In the genomic region with DNA sequence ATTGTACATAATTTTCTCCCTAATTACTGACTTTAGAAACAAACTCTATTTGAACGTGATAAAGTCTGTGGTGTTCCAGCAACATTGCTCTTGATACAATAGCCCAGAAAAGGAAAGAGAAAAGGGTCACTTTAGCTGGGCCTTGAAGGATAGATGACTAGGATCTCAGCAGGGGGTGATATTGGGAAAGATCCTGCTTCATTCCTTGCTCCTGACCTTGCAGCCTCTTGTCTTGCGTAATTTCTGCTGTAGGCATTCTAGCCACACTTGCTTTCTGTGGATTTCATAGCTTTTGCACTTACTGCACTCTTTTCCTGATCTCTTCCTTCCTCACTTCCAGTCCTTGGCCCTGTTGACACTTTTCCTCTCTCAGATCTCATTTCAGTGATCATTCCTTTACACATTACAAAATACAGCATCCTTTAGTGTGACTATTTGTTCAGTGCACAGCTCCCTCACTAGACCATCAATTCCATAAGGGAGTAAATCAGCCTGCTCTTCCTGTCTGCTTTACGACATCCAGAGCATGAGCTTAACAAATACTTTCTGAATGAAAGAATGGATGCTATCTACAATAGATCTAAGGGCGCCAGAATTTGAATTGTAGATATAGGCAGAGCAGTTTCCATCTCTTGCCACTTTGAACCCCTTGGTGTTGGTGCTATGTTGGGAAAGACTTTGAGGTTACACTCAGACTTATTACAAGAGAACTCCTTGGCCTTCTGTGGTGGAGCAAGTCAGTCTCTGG, we compare ENCODE assay signal across 1 cellular context.
TF ChIP-seq lines count a peak whose summit lies in the region.

No MANE protein-coding gene starts in this region.

TF ChIP-seq in A549, 52 proteins besides CTCF, POLR2A, EP300 and RAD21 (continued from another document):
- TF ChIP-seq, protein P1, sequence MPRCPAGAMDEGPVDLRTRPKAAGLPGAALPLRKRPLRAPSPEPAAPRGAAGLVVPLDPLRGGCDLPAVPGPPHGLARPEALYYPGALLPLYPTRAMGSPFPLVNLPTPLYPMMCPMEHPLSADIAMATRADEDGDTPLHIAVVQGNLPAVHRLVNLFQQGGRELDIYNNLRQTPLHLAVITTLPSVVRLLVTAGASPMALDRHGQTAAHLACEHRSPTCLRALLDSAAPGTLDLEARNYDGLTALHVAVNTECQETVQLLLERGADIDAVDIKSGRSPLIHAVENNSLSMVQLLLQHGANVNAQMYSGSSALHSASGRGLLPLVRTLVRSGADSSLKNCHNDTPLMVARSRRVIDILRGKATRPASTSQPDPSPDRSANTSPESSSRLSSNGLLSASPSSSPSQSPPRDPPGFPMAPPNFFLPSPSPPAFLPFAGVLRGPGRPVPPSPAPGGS (IDR thresholded peaks at IDR 0.05), result 0 out of 3 replicates have a peak, but pooled peaks have one; percentile 44
- no peak for TF ChIP-seq SMC3 (IDR thresholded peaks at IDR 0.05)
- TF ChIP-seq, protein P2, sequence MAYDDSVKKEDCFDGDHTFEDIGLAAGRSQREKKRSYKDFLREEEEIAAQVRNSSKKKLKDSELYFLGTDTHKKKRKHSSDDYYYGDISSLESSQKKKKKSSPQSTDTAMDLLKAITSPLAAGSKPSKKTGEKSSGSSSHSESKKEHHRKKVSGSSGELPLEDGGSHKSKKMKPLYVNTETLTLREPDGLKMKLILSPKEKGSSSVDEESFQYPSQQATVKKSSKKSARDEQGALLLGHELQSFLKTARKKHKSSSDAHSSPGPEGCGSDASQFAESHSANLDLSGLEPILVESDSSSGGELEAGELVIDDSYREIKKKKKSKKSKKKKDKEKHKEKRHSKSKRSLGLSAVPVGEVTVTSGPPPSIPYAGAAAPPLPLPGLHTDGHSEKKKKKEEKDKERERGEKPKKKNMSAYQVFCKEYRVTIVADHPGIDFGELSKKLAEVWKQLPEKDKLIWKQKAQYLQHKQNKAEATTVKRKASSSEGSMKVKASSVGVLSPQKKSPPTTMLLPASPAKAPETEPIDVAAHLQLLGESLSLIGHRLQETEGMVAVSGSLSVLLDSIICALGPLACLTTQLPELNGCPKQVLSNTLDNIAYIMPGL (CRISPR knock-in tag; IDR thresholded peaks at IDR 0.05; ENCODE audit: borderline replicate concordance), result no peak
- TF ChIP-seq PHF8 (IDR thresholded peaks at IDR 0.05; ENCODE audit: borderline replicate concordance, low read depth), result no peak
